Comparison of ENCODE assay signal across 1 cellular context in the genomic region with DNA sequence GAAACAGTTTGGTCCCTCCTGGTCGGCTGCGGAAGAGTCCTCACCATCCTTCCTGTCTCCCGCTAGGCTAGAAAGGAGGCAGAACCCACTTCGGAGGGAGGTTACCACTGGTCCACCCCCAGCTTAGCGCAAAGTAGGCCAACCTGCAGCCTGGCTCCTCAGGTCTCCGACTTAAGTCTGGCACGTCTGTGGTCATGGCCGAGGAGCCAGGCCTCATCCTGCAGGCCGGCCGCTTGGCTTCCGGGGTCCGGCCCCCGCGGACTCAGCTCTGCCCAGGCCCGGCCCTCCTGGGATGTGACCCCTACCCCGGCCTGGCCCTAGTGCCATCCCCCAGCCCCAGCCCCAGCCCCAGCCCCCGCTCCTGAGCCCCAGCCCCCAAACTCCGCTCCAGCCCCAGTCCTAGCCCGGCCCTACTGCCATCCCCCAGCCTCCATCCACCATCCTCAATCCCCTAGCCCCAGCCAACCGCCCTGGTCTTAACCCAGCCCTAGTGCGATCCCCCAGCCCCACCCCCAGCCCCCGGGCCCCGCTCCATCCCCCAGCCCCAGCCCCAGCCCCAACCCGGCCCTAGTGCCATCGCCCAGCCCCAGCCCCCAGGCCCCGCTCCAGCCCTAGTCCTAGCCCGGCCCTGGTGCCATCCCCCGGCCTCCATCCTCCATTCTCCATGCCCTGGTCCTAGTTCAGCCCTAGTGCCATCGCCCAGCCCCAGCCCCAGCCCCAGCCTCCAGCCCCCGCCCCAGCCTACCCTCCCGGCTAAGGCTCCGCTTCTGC.
TF ChIP-seq lines count a peak whose summit lies in the region.

No MANE protein-coding gene starts in this region.

TF ChIP-seq in HepG2, 621 proteins besides CTCF, POLR2A, EP300 and RAD21:
- TF ChIP-seq, protein P1, sequence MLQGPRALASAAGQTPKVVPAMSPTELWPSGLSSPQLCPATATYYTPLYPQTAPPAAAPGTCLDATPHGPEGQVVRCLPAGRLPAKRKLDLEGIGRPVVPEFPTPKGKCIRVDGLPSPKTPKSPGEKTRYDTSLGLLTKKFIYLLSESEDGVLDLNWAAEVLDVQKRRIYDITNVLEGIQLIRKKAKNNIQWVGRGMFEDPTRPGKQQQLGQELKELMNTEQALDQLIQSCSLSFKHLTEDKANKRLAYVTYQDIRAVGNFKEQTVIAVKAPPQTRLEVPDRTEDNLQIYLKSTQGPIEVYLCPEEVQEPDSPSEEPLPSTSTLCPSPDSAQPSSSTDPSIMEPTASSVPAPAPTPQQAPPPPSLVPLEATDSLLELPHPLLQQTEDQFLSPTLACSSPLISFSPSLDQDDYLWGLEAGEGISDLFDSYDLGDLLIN (CRISPR knock-in tag; IDR thresholded peaks at IDR 0.05; ENCODE audit: borderline replicate concordance) = no peak
- TF ChIP-seq, protein P2, sequence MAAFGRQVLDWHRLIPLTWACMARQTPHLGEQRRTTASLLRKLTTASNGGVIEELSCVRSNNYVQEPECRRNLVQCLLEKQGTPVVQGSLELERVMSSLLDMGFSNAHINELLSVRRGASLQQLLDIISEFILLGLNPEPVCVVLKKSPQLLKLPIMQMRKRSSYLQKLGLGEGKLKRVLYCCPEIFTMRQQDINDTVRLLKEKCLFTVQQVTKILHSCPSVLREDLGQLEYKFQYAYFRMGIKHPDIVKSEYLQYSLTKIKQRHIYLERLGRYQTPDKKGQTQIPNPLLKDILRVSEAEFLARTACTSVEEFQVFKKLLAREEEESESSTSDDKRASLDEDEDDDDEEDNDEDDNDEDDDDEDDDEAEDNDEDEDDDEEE (CRISPR knock-in tag; IDR thresholded peaks at IDR 0.05) = no peak
- TF ChIP-seq ZFX (CRISPR knock-in tag; IDR thresholded peaks at IDR 0.05; ENCODE audit: low read depth) (peak; percentile 61), GATAD1 (CRISPR knock-in tag; IDR thresholded peaks at IDR 0.05) (peak; percentile 24; the same call in 1 of the 2 replicates), ZNF7 (CRISPR knock-in tag; IDR thresholded peaks at IDR 0.05) (0 out of 2 replicates have a peak, but pooled peaks have one; percentile 23), DPF2 (CRISPR knock-in tag; IDR thresholded peaks at IDR 0.05; ENCODE audit: borderline replicate concordance, low read depth) (no peak), ZNF841 (CRISPR knock-in tag; IDR thresholded peaks at IDR 0.05; ENCODE audit: borderline replicate concordance) (no peak), MYC (CRISPR knock-in tag; IDR thresholded peaks at IDR 0.05; ENCODE audit: borderline replicate concordance) (peak; percentile 31; the same call in 1 of the 2 replicates), ZSCAN12 (CRISPR knock-in tag; IDR thresholded peaks at IDR 0.05) (no peak), RXRA (CRISPR knock-in tag; IDR thresholded peaks at IDR 0.05) (0 out of 2 replicates have a peak, but pooled peaks have one; percentile 20), KAT8 (CRISPR knock-in tag; IDR thresholded peaks at IDR 0.05) (no peak), ZNF331 (CRISPR knock-in tag; IDR thresholded peaks at IDR 0.05) (no peak), GABPA (IDR thresholded peaks at IDR 0.05; ENCODE audit: low read depth, low read length) (0 out of 2 replicates have a peak, but pooled peaks have one; percentile 6), GABPA (CRISPR knock-in tag; IDR thresholded peaks at IDR 0.05; ENCODE audit: low read depth) (no peak), ZNF225 (CRISPR knock-in tag; IDR thresholded peaks at IDR 0.05) (0 out of 2 replicates have a peak, but pooled peaks have one; percentile 48), HOXA5 (CRISPR knock-in tag; IDR thresholded peaks at IDR 0.05) (no peak), SRSF4 (IDR thresholded peaks at IDR 0.05; ENCODE audit: low read depth, low read length, poor library complexity, severe bottlenecking) (no peak), BRD4 (CRISPR knock-in tag; IDR thresholded peaks at IDR 0.05) (peak; percentile 53; the same call in 1 of the 2 replicates), SRF (IDR thresholded peaks at IDR 0.05; ENCODE audit: low read depth, low read length) (no peak), ZFY (CRISPR knock-in tag; IDR thresholded peaks at IDR 0.05) (peak; percentile 70; the same call in 1 of the 2 replicates), GABPB1 (CRISPR knock-in tag; IDR thresholded peaks at IDR 0.05) (peak; percentile 47), ZNF776 (CRISPR knock-in tag; IDR thresholded peaks at IDR 0.05) (no peak), YEATS4 (CRISPR knock-in tag; IDR thresholded peaks at IDR 0.05; ENCODE audit: borderline replicate concordance) (peak; percentile 24; the same call in 1 of the 2 replicates), ZNF777 (CRISPR knock-in tag; IDR thresholded peaks at IDR 0.05) (no peak; the same call in 1 of the 2 replicates), ZNF788 (CRISPR knock-in tag; IDR thresholded peaks at IDR 0.05; ENCODE audit: borderline replicate concordance) (0 out of 2 replicates have a peak, but pooled peaks have one; percentile 25), SYNCRIP (IDR thresholded peaks at IDR 0.05; ENCODE audit: insufficient read depth, low read depth, low read length) (no peak), ZFP36 (IDR thresholded peaks at IDR 0.05; ENCODE audit: borderline replicate concordance, low read depth, low read length, partially characterized antibody) (no peak), ELF1 (CRISPR knock-in tag; IDR thresholded peaks at IDR 0.05) (peak; percentile 38; the same call in 1 of the 2 replicates), ZNF605 (CRISPR knock-in tag; IDR thresholded peaks at IDR 0.05) (no peak), SIN3A (IDR thresholded peaks at IDR 0.05; ENCODE audit: borderline replicate concordance, low read depth, low read length) (peak; percentile 37; the same call in 1 of the 2 replicates)
- TF ChIP-seq, protein P3, sequence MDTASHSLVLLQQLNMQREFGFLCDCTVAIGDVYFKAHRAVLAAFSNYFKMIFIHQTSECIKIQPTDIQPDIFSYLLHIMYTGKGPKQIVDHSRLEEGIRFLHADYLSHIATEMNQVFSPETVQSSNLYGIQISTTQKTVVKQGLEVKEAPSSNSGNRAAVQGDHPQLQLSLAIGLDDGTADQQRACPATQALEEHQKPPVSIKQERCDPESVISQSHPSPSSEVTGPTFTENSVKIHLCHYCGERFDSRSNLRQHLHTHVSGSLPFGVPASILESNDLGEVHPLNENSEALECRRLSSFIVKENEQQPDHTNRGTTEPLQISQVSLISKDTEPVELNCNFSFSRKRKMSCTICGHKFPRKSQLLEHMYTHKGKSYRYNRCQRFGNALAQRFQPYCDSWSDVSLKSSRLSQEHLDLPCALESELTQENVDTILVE (CRISPR knock-in tag; IDR thresholded peaks at IDR 0.05) = no peak
- TF ChIP-seq, protein P4, sequence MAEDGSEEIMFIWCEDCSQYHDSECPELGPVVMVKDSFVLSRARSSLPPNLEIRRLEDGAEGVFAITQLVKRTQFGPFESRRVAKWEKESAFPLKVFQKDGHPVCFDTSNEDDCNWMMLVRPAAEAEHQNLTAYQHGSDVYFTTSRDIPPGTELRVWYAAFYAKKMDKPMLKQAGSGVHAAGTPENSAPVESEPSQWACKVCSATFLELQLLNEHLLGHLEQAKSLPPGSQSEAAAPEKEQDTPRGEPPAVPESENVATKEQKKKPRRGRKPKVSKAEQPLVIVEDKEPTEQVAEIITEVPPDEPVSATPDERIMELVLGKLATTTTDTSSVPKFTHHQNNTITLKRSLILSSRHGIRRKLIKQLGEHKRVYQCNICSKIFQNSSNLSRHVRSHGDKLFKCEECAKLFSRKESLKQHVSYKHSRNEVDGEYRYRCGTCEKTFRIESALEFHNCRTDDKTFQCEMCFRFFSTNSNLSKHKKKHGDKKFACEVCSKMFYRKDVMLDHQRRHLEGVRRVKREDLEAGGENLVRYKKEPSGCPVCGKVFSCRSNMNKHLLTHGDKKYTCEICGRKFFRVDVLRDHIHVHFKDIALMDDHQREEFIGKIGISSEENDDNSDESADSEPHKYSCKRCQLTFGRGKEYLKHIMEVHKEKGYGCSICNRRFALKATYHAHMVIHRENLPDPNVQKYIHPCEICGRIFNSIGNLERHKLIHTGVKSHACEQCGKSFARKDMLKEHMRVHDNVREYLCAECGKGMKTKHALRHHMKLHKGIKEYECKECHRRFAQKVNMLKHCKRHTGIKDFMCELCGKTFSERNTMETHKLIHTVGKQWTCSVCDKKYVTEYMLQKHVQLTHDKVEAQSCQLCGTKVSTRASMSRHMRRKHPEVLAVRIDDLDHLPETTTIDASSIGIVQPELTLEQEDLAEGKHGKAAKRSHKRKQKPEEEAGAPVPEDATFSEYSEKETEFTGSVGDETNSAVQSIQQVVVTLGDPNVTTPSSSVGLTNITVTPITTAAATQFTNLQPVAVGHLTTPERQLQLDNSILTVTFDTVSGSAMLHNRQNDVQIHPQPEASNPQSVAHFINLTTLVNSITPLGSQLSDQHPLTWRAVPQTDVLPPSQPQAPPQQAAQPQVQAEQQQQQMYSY (CRISPR knock-in tag; IDR thresholded peaks at IDR 0.05) = no peak
- TF ChIP-seq, protein P5, sequence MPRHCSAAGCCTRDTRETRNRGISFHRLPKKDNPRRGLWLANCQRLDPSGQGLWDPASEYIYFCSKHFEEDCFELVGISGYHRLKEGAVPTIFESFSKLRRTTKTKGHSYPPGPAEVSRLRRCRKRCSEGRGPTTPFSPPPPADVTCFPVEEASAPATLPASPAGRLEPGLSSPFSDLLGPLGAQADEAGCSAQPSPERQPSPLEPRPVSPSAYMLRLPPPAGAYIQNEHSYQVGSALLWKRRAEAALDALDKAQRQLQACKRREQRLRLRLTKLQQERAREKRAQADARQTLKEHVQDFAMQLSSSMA (CRISPR knock-in tag; IDR thresholded peaks at IDR 0.05) = no peak
- TF ChIP-seq, protein P6, sequence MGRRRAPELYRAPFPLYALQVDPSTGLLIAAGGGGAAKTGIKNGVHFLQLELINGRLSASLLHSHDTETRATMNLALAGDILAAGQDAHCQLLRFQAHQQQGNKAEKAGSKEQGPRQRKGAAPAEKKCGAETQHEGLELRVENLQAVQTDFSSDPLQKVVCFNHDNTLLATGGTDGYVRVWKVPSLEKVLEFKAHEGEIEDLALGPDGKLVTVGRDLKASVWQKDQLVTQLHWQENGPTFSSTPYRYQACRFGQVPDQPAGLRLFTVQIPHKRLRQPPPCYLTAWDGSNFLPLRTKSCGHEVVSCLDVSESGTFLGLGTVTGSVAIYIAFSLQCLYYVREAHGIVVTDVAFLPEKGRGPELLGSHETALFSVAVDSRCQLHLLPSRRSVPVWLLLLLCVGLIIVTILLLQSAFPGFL (CRISPR knock-in tag; IDR thresholded peaks at IDR 0.05) = no peak
- TF ChIP-seq, protein P7, sequence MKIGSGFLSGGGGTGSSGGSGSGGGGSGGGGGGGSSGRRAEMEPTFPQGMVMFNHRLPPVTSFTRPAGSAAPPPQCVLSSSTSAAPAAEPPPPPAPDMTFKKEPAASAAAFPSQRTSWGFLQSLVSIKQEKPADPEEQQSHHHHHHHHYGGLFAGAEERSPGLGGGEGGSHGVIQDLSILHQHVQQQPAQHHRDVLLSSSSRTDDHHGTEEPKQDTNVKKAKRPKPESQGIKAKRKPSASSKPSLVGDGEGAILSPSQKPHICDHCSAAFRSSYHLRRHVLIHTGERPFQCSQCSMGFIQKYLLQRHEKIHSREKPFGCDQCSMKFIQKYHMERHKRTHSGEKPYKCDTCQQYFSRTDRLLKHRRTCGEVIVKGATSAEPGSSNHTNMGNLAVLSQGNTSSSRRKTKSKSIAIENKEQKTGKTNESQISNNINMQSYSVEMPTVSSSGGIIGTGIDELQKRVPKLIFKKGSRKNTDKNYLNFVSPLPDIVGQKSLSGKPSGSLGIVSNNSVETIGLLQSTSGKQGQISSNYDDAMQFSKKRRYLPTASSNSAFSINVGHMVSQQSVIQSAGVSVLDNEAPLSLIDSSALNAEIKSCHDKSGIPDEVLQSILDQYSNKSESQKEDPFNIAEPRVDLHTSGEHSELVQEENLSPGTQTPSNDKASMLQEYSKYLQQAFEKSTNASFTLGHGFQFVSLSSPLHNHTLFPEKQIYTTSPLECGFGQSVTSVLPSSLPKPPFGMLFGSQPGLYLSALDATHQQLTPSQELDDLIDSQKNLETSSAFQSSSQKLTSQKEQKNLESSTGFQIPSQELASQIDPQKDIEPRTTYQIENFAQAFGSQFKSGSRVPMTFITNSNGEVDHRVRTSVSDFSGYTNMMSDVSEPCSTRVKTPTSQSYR (CRISPR knock-in tag; IDR thresholded peaks at IDR 0.05; ENCODE audit: borderline replicate concordance) = no peak
- TF ChIP-seq, protein P8, sequence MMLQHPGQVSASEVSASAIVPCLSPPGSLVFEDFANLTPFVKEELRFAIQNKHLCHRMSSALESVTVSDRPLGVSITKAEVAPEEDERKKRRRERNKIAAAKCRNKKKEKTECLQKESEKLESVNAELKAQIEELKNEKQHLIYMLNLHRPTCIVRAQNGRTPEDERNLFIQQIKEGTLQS (CRISPR knock-in tag; IDR thresholded peaks at IDR 0.05) = 0 out of 2 replicates have a peak, but pooled peaks have one; percentile 8
- TF ChIP-seq, protein P9, sequence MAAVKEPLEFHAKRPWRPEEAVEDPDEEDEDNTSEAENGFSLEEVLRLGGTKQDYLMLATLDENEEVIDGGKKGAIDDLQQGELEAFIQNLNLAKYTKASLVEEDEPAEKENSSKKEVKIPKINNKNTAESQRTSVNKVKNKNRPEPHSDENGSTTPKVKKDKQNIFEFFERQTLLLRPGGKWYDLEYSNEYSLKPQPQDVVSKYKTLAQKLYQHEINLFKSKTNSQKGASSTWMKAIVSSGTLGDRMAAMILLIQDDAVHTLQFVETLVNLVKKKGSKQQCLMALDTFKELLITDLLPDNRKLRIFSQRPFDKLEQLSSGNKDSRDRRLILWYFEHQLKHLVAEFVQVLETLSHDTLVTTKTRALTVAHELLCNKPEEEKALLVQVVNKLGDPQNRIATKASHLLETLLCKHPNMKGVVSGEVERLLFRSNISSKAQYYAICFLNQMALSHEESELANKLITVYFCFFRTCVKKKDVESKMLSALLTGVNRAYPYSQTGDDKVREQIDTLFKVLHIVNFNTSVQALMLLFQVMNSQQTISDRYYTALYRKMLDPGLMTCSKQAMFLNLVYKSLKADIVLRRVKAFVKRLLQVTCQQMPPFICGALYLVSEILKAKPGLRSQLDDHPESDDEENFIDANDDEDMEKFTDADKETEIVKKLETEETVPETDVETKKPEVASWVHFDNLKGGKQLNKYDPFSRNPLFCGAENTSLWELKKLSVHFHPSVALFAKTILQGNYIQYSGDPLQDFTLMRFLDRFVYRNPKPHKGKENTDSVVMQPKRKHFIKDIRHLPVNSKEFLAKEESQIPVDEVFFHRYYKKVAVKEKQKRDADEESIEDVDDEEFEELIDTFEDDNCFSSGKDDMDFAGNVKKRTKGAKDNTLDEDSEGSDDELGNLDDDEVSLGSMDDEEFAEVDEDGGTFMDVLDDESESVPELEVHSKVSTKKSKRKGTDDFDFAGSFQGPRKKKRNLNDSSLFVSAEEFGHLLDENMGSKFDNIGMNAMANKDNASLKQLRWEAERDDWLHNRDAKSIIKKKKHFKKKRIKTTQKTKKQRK (IDR thresholded peaks at IDR 0.05; ENCODE audit: low read length) = no peak
- TF ChIP-seq, protein P10, sequence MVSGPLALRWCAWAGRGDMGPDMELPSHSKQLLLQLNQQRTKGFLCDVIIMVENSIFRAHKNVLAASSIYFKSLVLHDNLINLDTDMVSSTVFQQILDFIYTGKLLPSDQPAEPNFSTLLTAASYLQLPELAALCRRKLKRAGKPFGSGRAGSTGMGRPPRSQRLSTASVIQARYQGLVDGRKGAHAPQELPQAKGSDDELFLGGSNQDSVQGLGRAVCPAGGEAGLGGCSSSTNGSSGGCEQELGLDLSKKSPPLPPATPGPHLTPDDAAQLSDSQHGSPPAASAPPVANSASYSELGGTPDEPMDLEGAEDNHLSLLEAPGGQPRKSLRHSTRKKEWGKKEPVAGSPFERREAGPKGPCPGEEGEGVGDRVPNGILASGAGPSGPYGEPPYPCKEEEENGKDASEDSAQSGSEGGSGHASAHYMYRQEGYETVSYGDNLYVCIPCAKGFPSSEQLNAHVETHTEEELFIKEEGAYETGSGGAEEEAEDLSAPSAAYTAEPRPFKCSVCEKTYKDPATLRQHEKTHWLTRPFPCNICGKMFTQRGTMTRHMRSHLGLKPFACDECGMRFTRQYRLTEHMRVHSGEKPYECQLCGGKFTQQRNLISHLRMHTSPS (CRISPR knock-in tag; IDR thresholded peaks at IDR 0.05; ENCODE audit: low read depth) = no peak
